Comparison of ENCODE assay signal across 8 cellular contexts in the genomic region with DNA sequence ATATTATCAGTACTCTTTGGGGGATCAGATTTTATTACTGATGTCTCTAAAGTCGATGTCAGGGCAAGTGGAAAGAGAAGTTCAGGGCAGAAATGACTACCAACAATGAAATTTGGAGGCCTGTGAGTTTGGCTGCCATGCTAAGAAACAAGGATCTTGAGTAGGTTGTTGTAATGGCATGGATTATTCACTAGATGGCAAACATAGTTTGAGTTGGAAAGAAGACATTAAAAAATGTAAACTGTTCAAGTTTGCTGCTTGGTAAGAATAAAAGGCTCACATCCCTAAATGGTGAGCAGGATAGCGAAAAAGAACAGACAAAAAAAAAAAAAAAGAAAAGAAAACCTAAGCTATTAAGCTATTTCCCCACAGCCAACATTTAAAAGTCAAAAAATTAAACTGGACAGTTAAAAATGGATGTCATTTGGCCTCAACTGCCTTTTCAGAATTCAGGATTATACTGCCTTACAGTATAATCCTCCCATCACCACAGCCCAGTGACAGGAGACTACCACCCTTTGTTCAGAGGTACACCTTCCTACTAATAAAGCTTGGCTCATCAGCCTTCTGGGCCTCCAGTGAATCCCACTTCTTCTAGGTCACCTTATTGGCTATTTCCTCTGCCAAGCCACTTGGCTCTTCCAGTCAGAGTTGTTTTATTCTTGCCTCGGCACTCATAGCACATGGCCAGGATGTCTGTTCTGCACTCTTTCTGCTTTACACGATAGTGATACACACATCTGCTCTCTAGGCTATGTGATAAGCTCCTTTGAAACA.
A peak's percentile ranks its signal among the peaks of the same experiment; 100 is the strongest.
DNase-seq lines count a peak whose midpoint lies in the region; ATAC-seq, FAIRE-seq and TF ChIP-seq lines count a peak whose summit lies in the region.

No MANE protein-coding gene starts in this region.

- no peak for TF ChIP-seq POLR2A in GM12892 (IDR thresholded peaks at IDR 0.05; ENCODE audit: low read depth, low read length)

- ATAC-seq in WTC11 (peak; percentile 43), GM21825 (IDR thresholded peaks at IDR 0.05; ENCODE audit: unreplicated experiment) (no peak), HG02610 (IDR thresholded peaks at IDR 0.05; ENCODE audit: unreplicated experiment) (no peak)

- H3K4me3 ChIP-seq in AG04449 (ENCODE audit: low read depth, low read length) (no peak overlapping the region), right atrium auricular region (no peak overlapping the region)

- TF ChIP-seq CTCF in AG04449 (IDR thresholded peaks at IDR 0.05; ENCODE audit: insufficient read depth, low read length, missing control alignments) (peak; percentile 37), WTC11 (IDR thresholded peaks at IDR 0.05) (peak; percentile 25), right atrium auricular region (IDR thresholded peaks at IDR 0.05) (peak; percentile 54 to 77)

- peak; percentile 46 for DNase-seq in AG04449 (ENCODE audit: low read depth, low spot score)
- DNase-seq in GM12892 (ENCODE audit: insufficient read length), result no peak
- peak; percentile 2 for DNase-seq in NCI-H1694 (lab: John Stamatoyannopoulos, UW)
- DNase-seq in WTC11 (ENCODE audit: low spot score), result no peak
- DNase-seq in right atrium auricular region (ENCODE audit: low spot score), result no peak
- DNase-seq in smooth muscle cell of the brain vasculature (ENCODE audit: low read depth, low spot score), result peak; percentile 36

- FAIRE-seq in GM12892 (lab: Jason Lieb, UNC), result peak; percentile 36

- no peaks in the 10 kb centered on the region for H3K27me3 ChIP-seq in right atrium auricular region

- H3K4me1 Mint-ChIP-seq in WTC11, result no peaks in the 10 kb centered on the region

- POLR2A ChIA-PET in AG04449 (lab: Yijun Ruan, JAX), result interaction anchor here (0.6 kb wide), 1 partner anchor 225 kb away, joined by 5 read pairs; no protein-coding TSS in a partner anchor
- POLR2A ChIA-PET in WTC11 (lab: Charles Lee), result interaction anchor here (0.7 kb wide), 1 partner anchor 277 kb away, joined by 8 read pairs; no protein-coding TSS in a partner anchor

- no peaks in the 10 kb centered on the region for H3K27me3 Mint-ChIP-seq in WTC11 (ENCODE audit: low read depth)

- peak overlapping the region; percentile 68 to 77 for H3K27ac ChIP-seq in right atrium auricular region

- H3K27ac Mint-ChIP-seq in WTC11, result no peak overlapping the region

- H3K9me3 ChIP-seq in right atrium auricular region, result no peaks in the 10 kb centered on the region

- no peaks in the 10 kb centered on the region for H3K36me3 Mint-ChIP-seq in WTC11

- no peak overlapping the region for H3K4me3 Mint-ChIP-seq in WTC11

- CTCF ChIA-PET in AG04449 (lab: Yijun Ruan, JAX), result interaction anchor here (0.8 to 4.8 kb wide), 27 partner anchors 7 to 1026 kb away, joined by 3 to 173 read pairs (median 4); partner anchors contain the start of gene PLD1
- CTCF ChIA-PET in WTC11 (lab: Charles Lee), result interaction anchor here (1.3 to 3.3 kb wide), 5 partner anchors 32 to 183 kb away, joined by 3 to 25 read pairs (median 6); no protein-coding TSS in a partner anchor

- H3K4me1 ChIP-seq in right atrium auricular region, result peaks cover 0 to 29% of the 10 kb centered on the region in 2 donors

- H3K9me3 Mint-ChIP-seq in WTC11, result peaks cover 6% of the 10 kb centered on the region; the same call in 1 of the 2 replicates

- peaks cover 5% of the 10 kb centered on the region for H3K36me3 ChIP-seq in right atrium auricular region

TF ChIP-seq in WTC11, 78 proteins besides CTCF, POLR2A, EP300 and RAD21:
- TF ChIP-seq USF1 (CRISPR knock-in tag; IDR thresholded peaks at IDR 0.05) (no peak), ZNF138 (CRISPR knock-in tag; conservative IDR thresholded peaks at IDR 0.05) (no peak), HMGA2 (CRISPR knock-in tag; IDR thresholded peaks at IDR 0.05) (no peak), GRHL2 (CRISPR knock-in tag; IDR thresholded peaks at IDR 0.05; ENCODE audit: insufficient replicate concordance, severe bottlenecking) (no peak), SMAD4 (CRISPR knock-in tag; IDR thresholded peaks at IDR 0.05) (no peak), RORB (CRISPR knock-in tag; IDR thresholded peaks at IDR 0.05) (no peak)

Comparison
In these comparisons a context has a peak if more than half of its experiments do, and no peak if none do; other contexts are left out.
1. DNase-seq: peak in AG04449 (single experiment), NCI-H1694 (single experiment) and smooth muscle cell of the brain vasculature (single experiment); none in GM12892 (single experiment), WTC11 (single experiment) and right atrium auricular region (single experiment).
2. Peak in every context shown above with its lines, with median percentiles within 50 percentile points of each other: CTCF ChIP-seq.